ENCODE assay signal across 20 cellular contexts in genomic region chr6:5994234-5994998, GRCh38. TPM values are rescaled to one million over a fixed set of nuclear protein-coding genes. Genes with fewer than 3 reads are reported as not detected.
DNase-seq lines count a peak whose midpoint lies in the region; ATAC-seq, FAIRE-seq and TF ChIP-seq lines count a peak whose summit lies in the region.
"Had no signal": no experiment of that assay in that cellular context is flagged by ENCODE, and none has a peak within 500 bp of the region (broad histone marks: within the 10 kb centered on the region; RNA-seq: fewer than 3 reads in every experiment).

No MANE protein-coding gene starts in this region.

- H3K4me3 ChIP-seq in H1 (ENCODE audit: extremely low read depth in 1 of 4, insufficient read depth in 2 of 4, low read depth in 3 of 4, low read length in 4 of 4) (peak overlapping the region; percentile 16 to 55 (median 28); a peak in 6 of 8 replicates), neuronal stem cell (ENCODE audit: low read length in 2 of 2) (peak overlapping the region in 1 of 2 donors; percentile 7), PC-9 (no peak overlapping the region), aorta (ENCODE audit: low read length in 2 of 2) (no peak overlapping the region)
- H3K4me3 ChIP-seq: dorsolateral prefrontal cortex, lung had no signal

- peaks cover 3 to 18% of the 10 kb centered on the region in 2 experiments for H4K20me1 ChIP-seq in H1 (replicated peaks in 1 of 2; ENCODE audit: control insufficient read depth in 1 of 2, insufficient read depth in 2 of 2, low read length in 2 of 2)
- no peaks in the 10 kb centered on the region for H4K20me1 ChIP-seq in PC-9 (ENCODE audit: insufficient read depth)

- peak overlapping the region; percentile 97 for H3K27ac ChIP-seq in KOPT-K1 (ENCODE audit: low read depth, low read length, poor library complexity, severe bottlenecking)
- no peak overlapping the region for H3K27ac ChIP-seq in H1 (ENCODE audit: low read depth, low read length)
- no peak overlapping the region for H3K27ac ChIP-seq in neuronal stem cell (replicated peaks; ENCODE audit: low read length)
- H3K27ac ChIP-seq in PC-9, result no peak overlapping the region
- no peak overlapping the region for H3K27ac ChIP-seq in aorta (ENCODE audit: low read depth in 1 of 2, low read length in 2 of 2)
- H3K27ac ChIP-seq: brain microvascular endothelial cell had no signal

- H3K36me3 ChIP-seq in KOPT-K1 (ENCODE audit: insufficient read depth, low read length) (peaks cover 14% of the 10 kb centered on the region), H1 (ENCODE audit: control insufficient read depth in 2 of 4, insufficient read depth in 4 of 4, low read length in 3 of 4) (no peaks in the 10 kb centered on the region), neuronal stem cell (replicated peaks in 1 of 2; ENCODE audit: control insufficient read depth in 2 of 2, insufficient read depth in 2 of 2, low read length in 2 of 2) (no peaks in the 10 kb centered on the region), PC-9 (ENCODE audit: low read depth) (no peaks in the 10 kb centered on the region), aorta (ENCODE audit: control insufficient read depth in 1 of 2, insufficient read depth in 2 of 2, low read length in 1 of 2) (no peaks in the 10 kb centered on the region)
- H3K36me3 ChIP-seq: brain microvascular endothelial cell had no signal

- DNase-seq in activated CD4-positive, alpha-beta T cell treated with anti-CD3 and anti-CD28 coated beads for 48 hours, result peak; percentile 14
- DNase-seq in activated CD4-positive, alpha-beta T cell treated with anti-CD3 and anti-CD28 coated beads, Interleukin-2, amount 50 U/mL, for 48 hours, result no peak
- peak in 1 of 2 experiments; percentile 71 for DNase-seq in H1 (ENCODE audit: low read depth in 1 of 2, low spot score in 2 of 2)
- no peak for DNase-seq in neuronal stem cell (ENCODE audit: low spot score)
- no peak for DNase-seq in PC-9
- no peak for DNase-seq in COLO829 (ENCODE audit: low spot score)
- DNase-seq in aorta, result no peak
- DNase-seq: activated CD4-positive, CD25-positive, alpha-beta regulatory T cell treated with anti-CD3 and anti-CD28 coated beads, Interleukin-2, amount 50 U/mL, for 72 hours; activated effector memory CD4-positive, alpha-beta T cell treated with anti-CD3 and anti-CD28 coated beads, Interleukin-2, amount 50 U/mL, for 16 hours; brain microvascular endothelial cell; dorsolateral prefrontal cortex; KBM-7; NCI-H1694; NCI-H526; stimulated activated naive CD4-positive, alpha-beta T cell treated with Interleukin-2 at 50 U/mL for 16 hours had no signal

- no peaks in the 10 kb centered on the region for H3K9me3 ChIP-seq in KOPT-K1 (ENCODE audit: insufficient read depth, low read length, poor library complexity, severe bottlenecking)
- no peaks in the 10 kb centered on the region for H3K9me3 ChIP-seq in H1 (ENCODE audit: insufficient read depth in 2 of 2, low read depth in 1 of 2, low read length in 1 of 2)
- peaks cover 0 to 8% of the 10 kb centered on the region in 2 donors for H3K9me3 ChIP-seq in neuronal stem cell (replicated peaks in 1 of 2; ENCODE audit: control insufficient read depth in 2 of 2, insufficient read depth in 1 of 2, low read depth in 1 of 2, low read length in 2 of 2)
- H3K9me3 ChIP-seq in PC-9 (ENCODE audit: insufficient read depth, low read depth), result no peaks in the 10 kb centered on the region
- no peaks in the 10 kb centered on the region for H3K9me3 ChIP-seq in aorta (ENCODE audit: control insufficient read depth, low read length)

- no peak overlapping the region for H2AFZ ChIP-seq in H1 (ENCODE audit: low read length)
- no peak overlapping the region for H2AFZ ChIP-seq in neuronal stem cell (ENCODE audit: low read length)
- H2AFZ ChIP-seq in PC-9, result no peak overlapping the region

- H3K14ac ChIP-seq in H1 (ENCODE audit: insufficient read length) (no peak overlapping the region), neuronal stem cell (ENCODE audit: low read length) (no peak overlapping the region)

- WGBS in H1 (ENCODE audit: extremely low coverage in 1 of 2, insufficient coverage in 1 of 2, insufficient read length in 1 of 2, insufficient replicate concordance in 2 of 2, low coverage in 1 of 2, low lambda C conversion rate in 2 of 2, missing lambda C conversion rate in 1 of 2), 2 experiments, result 5% methylated on average over 36 of the region's 38 CpGs; no CpG with 5 or more reads in 1 of the 2 experiments
- WGBS in neuronal stem cell (ENCODE audit: extremely low coverage in 2 of 2, insufficient read length in 2 of 2, insufficient replicate concordance in 1 of 2), 2 donors, result no CpG with 5 or more reads among the region's 38 CpGs
- WGBS in aorta, 2 donors, result 15 to 16% methylated on average over 38 of the region's 38 CpGs

- CTCF ChIA-PET in H1 (lab: Charles Lee; ENCODE audit: partially characterized antibody), result interaction anchor here (0.5 to 4.2 kb wide), 18 partner anchors 10 to 911 kb away, joined by 3 to 27 read pairs (median 4); partner anchors contain the start of gene NRN1
- CTCF ChIA-PET in PC-9 (lab: Charles Lee), result interaction anchor here (0.6 kb wide), 2 partner anchors 362 to 385 kb away, joined by 3 read pairs; no protein-coding TSS in a partner anchor

- H3K4me2 ChIP-seq in H1 (ENCODE audit: insufficient read depth in 1 of 2, low read depth in 2 of 2, low read length in 2 of 2) (peak overlapping the region; percentile 72 to 86), neuronal stem cell (ENCODE audit: insufficient read depth, low read length, poor library complexity, severe bottlenecking) (peak overlapping the region; percentile 50), PC-9 (no peak overlapping the region)

- peaks cover 58 to 90% (median 81%) of the 10 kb centered on the region in 4 experiments for H3K27me3 ChIP-seq in H1 (replicated peaks in 1 of 4; ENCODE audit: control insufficient read depth in 3 of 4, extremely low read depth in 1 of 4, insufficient read depth in 3 of 4, low read length in 3 of 4)
- H3K27me3 ChIP-seq in neuronal stem cell (ENCODE audit: control insufficient read depth in 3 of 3, insufficient read depth in 3 of 3, low read depth in 1 of 3, low read length in 3 of 3), result peaks cover 23 to 97% (median 54%) of the 10 kb centered on the region in 3 experiments
- peaks cover 22% of the 10 kb centered on the region; the same call in 1 of the 2 replicates for H3K27me3 ChIP-seq in PC-9 (ENCODE audit: insufficient read depth, low read depth)
- H3K27me3 ChIP-seq in aorta (ENCODE audit: control insufficient read depth in 1 of 2, insufficient read depth in 2 of 2, low read length in 1 of 2), result no peaks in the 10 kb centered on the region
- H3K27me3 ChIP-seq: brain microvascular endothelial cell had no signal

- H3K9ac ChIP-seq in H1 (replicated peaks in 1 of 4; ENCODE audit: extremely low read depth in 1 of 4, low read depth in 3 of 4, low read length in 3 of 4), result no peak overlapping the region
- no peak overlapping the region for H3K9ac ChIP-seq in neuronal stem cell (ENCODE audit: low read depth, low read length, poor library complexity)

- H3K79me2 ChIP-seq in H1 (ENCODE audit: control insufficient read depth in 1 of 2, insufficient read depth in 2 of 2, low read length in 2 of 2) (no peaks in the 10 kb centered on the region), PC-9 (ENCODE audit: low read depth) (no peaks in the 10 kb centered on the region)

- H2AK5ac ChIP-seq in H1 (ENCODE audit: low read depth, low read length), result no peak overlapping the region
- H2AK5ac ChIP-seq in neuronal stem cell (ENCODE audit: low read depth, low read length), result no peak overlapping the region

- no peak for TF ChIP-seq EP300 in H1 (IDR thresholded peaks at IDR 0.05; ENCODE audit: borderline replicate concordance in 1 of 2, low read depth in 2 of 2, low read length in 2 of 2)

- ATAC-seq in aorta (ENCODE audit: low FRiP score), result no peak

- H4K91ac ChIP-seq in H1 (replicated peaks; ENCODE audit: insufficient read length, low read length), result no peak overlapping the region
- H4K91ac ChIP-seq in neuronal stem cell (ENCODE audit: low read depth, low read length, poor library complexity), result no peak overlapping the region

- BruUV-seq in PC-9 (replicated peaks; lab: Mats Ljungman, UMichigan), result no TSS peak

- intact Hi-C loops in PC-9 (cut with micrococcal nuclease; ENCODE audit: unreplicated experiment), result loop anchor here (10.0 kb wide), 1 partner anchor 520 kb away; no protein-coding TSS in a partner anchor
- intact Hi-C loops in aorta (cut with DNase I), result loop anchor here in 1 of 2 donors (10.0 kb wide), 1 partner anchor 230 kb away; no protein-coding TSS in a partner anchor

- H3F3A ChIP-seq in PC-9 (ENCODE audit: insufficient read depth, low read depth), result no peaks in the 10 kb centered on the region

- TF ChIP-seq POLR2A in H1 (IDR thresholded peaks at IDR 0.05; ENCODE audit: control extremely low read depth in 1 of 2, low read depth in 2 of 2, low read length in 2 of 2), result no peak

- H2BK120ac ChIP-seq in H1 (replicated peaks; ENCODE audit: low read depth, low read length) (no peak overlapping the region), neuronal stem cell (ENCODE audit: low read depth, low read length) (no peak overlapping the region)

- H2BK5ac ChIP-seq in H1 (ENCODE audit: low read depth, low read length) (no peak overlapping the region), neuronal stem cell (ENCODE audit: low read length) (no peak overlapping the region)

- no peak overlapping the region for H3K56ac ChIP-seq in H1 (replicated peaks; ENCODE audit: insufficient read length, low read depth, low read length)

- peaks cover 10% of the 10 kb centered on the region for H3K23me2 ChIP-seq in H1 (ENCODE audit: low read depth, low read length)

- H2BK20ac ChIP-seq in H1 (ENCODE audit: low read length), result no peak overlapping the region

- H3K9me2 ChIP-seq in PC-9 (ENCODE audit: insufficient read depth), result no peaks in the 10 kb centered on the region

- POLR2A ChIA-PET in H1 (lab: Charles Lee; ENCODE audit: partially characterized antibody) (interaction anchor here (1.6 kb wide), 1 partner anchor 9 kb away, joined by 8 read pairs; no protein-coding TSS in a partner anchor), PC-9 (lab: Charles Lee; ENCODE audit: unreplicated experiment) (no interaction called here)

- FAIRE-seq in H1 (lab: Jason Lieb, UNC), result no peak
- FAIRE-seq: A204.1, G401.6, urothelium cell line had no signal

- H3K23ac ChIP-seq in H1 (ENCODE audit: insufficient read length), result no peak overlapping the region
- H3K23ac ChIP-seq in neuronal stem cell (ENCODE audit: low read depth, low read length, poor library complexity), result no peak overlapping the region

- peak; percentile 11 to 38; a peak in 3 of 4 replicates for TF ChIP-seq RAD21 in H1 (IDR thresholded peaks at IDR 0.05 in 1 of 2, conservative IDR thresholded peaks at IDR 0.05 in 1 of 2; ENCODE audit: low read depth in 2 of 2, low read length in 2 of 2)

- H3K4ac ChIP-seq in H1 (replicated peaks; ENCODE audit: insufficient read length, low read depth, low read length), result no peak overlapping the region
- H3K4ac ChIP-seq in neuronal stem cell (ENCODE audit: low read length), result no peak overlapping the region

- H4K5ac ChIP-seq in H1 (ENCODE audit: insufficient read length, low read depth, low read length), result no peak overlapping the region

- H3K18ac ChIP-seq in H1 (ENCODE audit: extremely low read depth, low read length) (no peak overlapping the region), neuronal stem cell (ENCODE audit: low read length) (peak overlapping the region; percentile 90)

- H2BK12ac ChIP-seq in H1 (ENCODE audit: low read depth, low read length) (no peak overlapping the region), neuronal stem cell (ENCODE audit: low read length) (peak overlapping the region; percentile 67)

- no peak overlapping the region for H4K8ac ChIP-seq in H1 (ENCODE audit: extremely low read depth, insufficient read depth, low read length)
- H4K8ac ChIP-seq in neuronal stem cell (ENCODE audit: low read depth, low read length), result no peak overlapping the region

- H3K4me1 ChIP-seq in H1 (replicated peaks in 1 of 4; ENCODE audit: control insufficient read depth in 3 of 4, insufficient read depth in 4 of 4, low read length in 3 of 4) (peaks cover 4 to 19% (median 14%) of the 10 kb centered on the region in 4 experiments), neuronal stem cell (ENCODE audit: control insufficient read depth in 2 of 2, insufficient read depth in 1 of 2, low read depth in 1 of 2, low read length in 2 of 2) (peaks cover 6 to 18% of the 10 kb centered on the region in 2 donors), PC-9 (replicated peaks; ENCODE audit: insufficient read depth) (no peaks in the 10 kb centered on the region), aorta (ENCODE audit: control insufficient read depth in 1 of 2, insufficient read depth in 2 of 2, low read length in 2 of 2) (no peaks in the 10 kb centered on the region)

- H3K79me1 ChIP-seq in H1 (ENCODE audit: low read depth, low read length) (no peaks in the 10 kb centered on the region), neuronal stem cell (ENCODE audit: low read depth, low read length) (no peaks in the 10 kb centered on the region)

- TF ChIP-seq CTCF in H1 (IDR thresholded peaks at IDR 0.05; ENCODE audit: control extremely low read depth in 1 of 3, insufficient read depth in 1 of 3, low read depth in 1 of 3, low read length in 3 of 3) (peak in 1 of 3 experiments; percentile 32; a peak in 1 of 4 replicates), PC-9 (conservative IDR thresholded peaks at IDR 0.05) (no peak)

- 0 out of 2 replicates have a peak overlapping the region, but pooled peaks have one; percentile 8 for H2BK15ac ChIP-seq in H1 (ENCODE audit: low read length)
- peak overlapping the region; percentile 16 for H2BK15ac ChIP-seq in neuronal stem cell (ENCODE audit: low read length)

RNA-seq across cellular contexts. Expression of gene NRN1, which starts 12.3 kb away (rescaled TPM):
- 0.26 TPM in 1 of 2 replicates, not detected in the other for total RNA-seq in H1 (2021; fragmentation: NEBNext Ultra II Directional; extraction: Animal tissue kit (Norgen Biotek cat#: 25700))
- 0.06 and 0.11 TPM in 2 replicates for polyA plus RNA-seq in H1 (2011; rRNA removed)
- polyA plus RNA-seq in H1 (2011; cell fraction: cytosol; rRNA removed), result 0.10 TPM
- polyA plus RNA-seq in H1 (2011; cell fraction: nucleus; rRNA removed), result not detected
- polyA plus RNA-seq in H1 (2012, experiment 1 of 2), result 0.19 to 0.25 TPM in 2 of 4 replicates, not detected in the others
- polyA plus RNA-seq in H1 (2012, experiment 2 of 2), result not detected
- 0.26 TPM for polyA plus RNA-seq in H1 (2013, experiment 1 of 2)
- 0.28 TPM for polyA plus RNA-seq in H1 (2013, experiment 2 of 2)
- not detected in 2 replicates for polyA minus RNA-seq in H1 (2011; rRNA and poly(A)+ RNA removed)
- not detected for polyA minus RNA-seq in H1 (2011; cell fraction: cytosol; rRNA and poly(A)+ RNA removed)
- polyA minus RNA-seq in H1 (2011; cell fraction: nucleus; rRNA and poly(A)+ RNA removed), result not detected
- 2.6 TPM for polyA plus RNA-seq in neuronal stem cell (2013, experiment 1 of 2)
- polyA plus RNA-seq in neuronal stem cell (2013, experiment 2 of 2), result 2.7 TPM
- not detected in 2 replicates for total RNA-seq in PC-9 (2021)
- total RNA-seq in aorta, result 10 to 100 TPM; 31.6 to 35.9 TPM
- polyA plus RNA-seq in aorta, result 1 to 10 TPM; 2.3 to 3.8 TPM

Comparison
In these comparisons a context has a peak if more than half of its experiments do, and no peak if none do; other contexts are left out.
1. H3K4me3 ChIP-seq: peak in H1 (4 of 4); none in PC-9 (single experiment) and aorta (0 of 2).
2. RNA of gene NRN1, which starts 12.3 kb away (total RNA-seq): 31.6 to 35.9 TPM in aorta; 0.26 TPM in H1 and not detected in PC-9; every median in the first group is over 10 times any median in the second.